Comparison of ENCODE assay signal across 24 cellular contexts in the genomic region with DNA sequence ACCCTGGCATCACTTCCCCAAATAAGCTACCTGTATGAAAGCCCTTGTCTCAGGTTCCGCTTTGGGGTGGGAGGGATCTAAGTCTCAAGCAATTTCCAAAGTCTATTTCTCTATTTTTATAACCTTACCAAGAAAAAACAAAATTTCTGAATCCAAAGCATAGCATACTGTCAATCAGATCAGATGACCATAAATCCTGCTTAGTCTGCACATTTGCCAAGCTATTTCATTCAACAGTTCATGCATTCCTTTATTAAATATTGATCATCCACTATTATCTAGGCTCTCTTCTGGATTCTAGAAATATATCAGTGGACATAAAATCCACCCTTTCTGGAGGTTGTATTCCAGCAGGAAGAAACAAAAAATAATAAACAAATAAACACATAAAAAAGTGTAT.
DNase-seq lines count a peak whose midpoint lies in the region; ATAC-seq, FAIRE-seq and TF ChIP-seq lines count a peak whose summit lies in the region.
"Had no signal": no experiment of that assay in that cellular context is flagged by ENCODE, and none has a peak within 500 bp of the region (broad histone marks: within the 10 kb centered on the region; RNA-seq: fewer than 3 reads in every experiment).

No MANE protein-coding gene starts in this region.

- no peak overlapping the region for H4K5ac ChIP-seq in IMR-90 (ENCODE audit: low read depth, low read length)

- no peak overlapping the region for H2BK15ac ChIP-seq in IMR-90 (ENCODE audit: low read depth, low read length)

- H3K4me2 ChIP-seq in HepG2 (ENCODE audit: low read depth, low read length) (no peak overlapping the region), IMR-90 (ENCODE audit: low read depth, low read length) (no peak overlapping the region), K562 (ENCODE audit: insufficient read depth, low read length) (no peak overlapping the region)
- H3K4me2 ChIP-seq: BLaER1 treated with 17β-estradiol and CSF1 and Interleukin-3, amounts not matched to agents 10 nM and 100 nM had no signal

- no peak overlapping the region for H3K56ac ChIP-seq in IMR-90 (ENCODE audit: extremely low read depth, insufficient read depth, low read length)

- no peak for TF ChIP-seq EP300 in HepG2 (IDR thresholded peaks at IDR 0.05; ENCODE audit: low read depth in 2 of 2, low read length in 2 of 2)
- no peak for TF ChIP-seq EP300 in HepG2 (CRISPR knock-in tag; IDR thresholded peaks at IDR 0.05; ENCODE audit: borderline replicate concordance)
- TF ChIP-seq EP300 in K562 (IDR thresholded peaks at IDR 0.05; ENCODE audit: low read length), result no peak

- H3K23ac ChIP-seq in IMR-90 (ENCODE audit: low read depth, low read length), result no peak overlapping the region

- H2AK9ac ChIP-seq in IMR-90 (replicated peaks; ENCODE audit: low read depth, low read length, poor library complexity), result no peak overlapping the region

- no peaks in the 10 kb centered on the region for H3K79me2 ChIP-seq in HepG2 (ENCODE audit: insufficient read depth, low read length)
- H3K79me2 ChIP-seq in K562 (ENCODE audit: control insufficient read depth, insufficient read depth, low read length), result no peaks in the 10 kb centered on the region

- no peak overlapping the region for H4K91ac ChIP-seq in IMR-90 (ENCODE audit: insufficient read depth, low read depth, low read length)

- H2AFZ ChIP-seq in HepG2 (ENCODE audit: low read length) (no peak overlapping the region), IMR-90 (replicated peaks; ENCODE audit: low read length, poor library complexity) (no peak overlapping the region), K562 (ENCODE audit: low read depth, low read length) (no peak overlapping the region)

- H2BK20ac ChIP-seq in IMR-90 (ENCODE audit: low read depth, low read length), result no peak overlapping the region

- H3K9ac ChIP-seq in HepG2 (ENCODE audit: insufficient read depth, low read depth, low read length), result no peak overlapping the region
- H3K9ac ChIP-seq in IMR-90 (ENCODE audit: low read depth, low read length), result no peak overlapping the region
- H3K9ac ChIP-seq in K562 (ENCODE audit: insufficient read depth in 1 of 2, low read depth in 2 of 2, low read length in 2 of 2), result no peak overlapping the region
- H3K9ac ChIP-seq: BLaER1 treated with 17β-estradiol and CSF1 and Interleukin-3, amounts not matched to agents 10 nM and 100 nM had no signal

- dilution Hi-C loops in IMR-90 (cut with HindIII; ENCODE audit: low sequenced_read_pairs, unreplicated experiment), result no loop called here

- CTCF ChIA-PET in HepG2 (lab: Yijun Ruan, JAX; ENCODE audit: low intra/inter-chr PET ratio, low total read pairs), result no interaction called here
- CTCF ChIA-PET in IMR-90 (lab: Yijun Ruan, JAX), result no interaction called here
- CTCF ChIA-PET in K562 (lab: Yijun Ruan, JAX; ENCODE audit: low intra/inter-chr PET ratio), result no interaction called here

- intact Hi-C loops in HepG2 (cut with micrococcal nuclease; ENCODE audit: unreplicated experiment), result loop anchor here (10.0 kb wide), 1 partner anchor 1062 kb away; no protein-coding TSS in a partner anchor
- intact Hi-C loops in right lobe of liver (cut with DNase I), result loop anchor here in 1 of 2 donors (10.0 kb wide), 1 partner anchor 342 kb away; no protein-coding TSS in a partner anchor
- intact Hi-C loops in IMR-90 (cut with micrococcal nuclease), result loop anchor here (10.0 kb wide), 1 partner anchor 1502 kb away; no protein-coding TSS in a partner anchor
- intact Hi-C loops in K562 (cut with micrococcal nuclease), result no loop called here

- POLR2A ChIA-PET in HepG2 (lab: Yijun Ruan, JAX), result no interaction called here
- POLR2A ChIA-PET in IMR-90 (lab: Charles Lee; ENCODE audit: unreplicated experiment), result no interaction called here
- POLR2A ChIA-PET in K562 (lab: Yijun Ruan, JAX), result no interaction called here

- no peaks in the 10 kb centered on the region for H3K27me3 ChIP-seq in HepG2 (ENCODE audit: control insufficient read depth in 1 of 2, insufficient read depth in 2 of 2, low read length in 2 of 2)
- no peaks in the 10 kb centered on the region for H3K27me3 ChIP-seq in right lobe of liver
- no peaks in the 10 kb centered on the region for H3K27me3 ChIP-seq in IMR-90 (ENCODE audit: control insufficient read depth, insufficient read depth, low read length)
- no peaks in the 10 kb centered on the region for H3K27me3 ChIP-seq in K562 (ENCODE audit: control insufficient read depth in 2 of 2, insufficient read depth in 2 of 2, low read length in 2 of 2)
- H3K27me3 ChIP-seq: BLaER1 treated with 17β-estradiol and CSF1 and Interleukin-3, amounts not matched to agents 10 nM and 100 nM had no signal

- TF ChIP-seq CTCF in HepG2 (CRISPR knock-in tag; IDR thresholded peaks at IDR 0.05), result no peak
- TF ChIP-seq CTCF in right lobe of liver (IDR thresholded peaks at IDR 0.05), result no peak
- no peak for TF ChIP-seq CTCF in IMR-90 (conservative IDR thresholded peaks at IDR 0.05; ENCODE audit: low read depth, low read length)
- no peak for TF ChIP-seq CTCF in K562 (IDR thresholded peaks at IDR 0.05 in 2 of 3, conservative IDR thresholded peaks at IDR 0.05 in 1 of 3; ENCODE audit: insufficient read depth in 2 of 3, low read depth in 1 of 3, low read length in 3 of 3)

- no peak overlapping the region for H2BK5ac ChIP-seq in IMR-90 (ENCODE audit: low read depth, low read length, poor library complexity, severe bottlenecking)

- H3K4me1 ChIP-seq in HepG2 (ENCODE audit: insufficient read depth, low read length) (no peaks in the 10 kb centered on the region), right lobe of liver (no peaks in the 10 kb centered on the region), IMR-90 (ENCODE audit: control insufficient read depth, insufficient read depth, low read length) (no peaks in the 10 kb centered on the region), K562 (replicated peaks in 1 of 2; ENCODE audit: control insufficient read depth in 2 of 2, insufficient read depth in 2 of 2, low read length in 2 of 2) (no peaks in the 10 kb centered on the region)
- H3K4me1 ChIP-seq: Caco-2 had no signal

- H4K20me1 ChIP-seq in HepG2 (ENCODE audit: insufficient read depth, low read length) (no peaks in the 10 kb centered on the region), IMR-90 (ENCODE audit: insufficient read depth, low read length) (no peaks in the 10 kb centered on the region), K562 (replicated peaks; ENCODE audit: control insufficient read depth, insufficient read depth, low read length) (no peaks in the 10 kb centered on the region)
- H4K20me1 ChIP-seq: BLaER1 treated with 17β-estradiol and CSF1 and Interleukin-3, amounts not matched to agents 10 nM and 100 nM had no signal

- FAIRE-seq in HepG2 (lab: Jason Lieb, UNC), result no peak
- FAIRE-seq in K562 (lab: Jason Lieb, UNC), result no peak
- FAIRE-seq: GM12878, GM12892, GM18507 had no signal

- H3K9me1 ChIP-seq in IMR-90 (ENCODE audit: insufficient read depth, low read length) (no peaks in the 10 kb centered on the region), K562 (ENCODE audit: control insufficient read depth, insufficient read depth, low read length) (no peaks in the 10 kb centered on the region)

- BruUV-seq in HepG2 (replicated peaks; lab: Mats Ljungman, UMichigan) (no TSS peak), IMR-90 (replicated peaks; lab: Mats Ljungman, UMichigan) (no TSS peak), K562 (replicated peaks; lab: Mats Ljungman, UMichigan) (no TSS peak)

- no peak overlapping the region for H3K18ac ChIP-seq in IMR-90 (ENCODE audit: low read depth, low read length)

- H2AK5ac ChIP-seq in IMR-90 (ENCODE audit: low read depth, low read length), result no peak overlapping the region

- H3K4ac ChIP-seq in IMR-90 (ENCODE audit: low read depth, low read length), result no peak overlapping the region

- no peak for ATAC-seq in HepG2
- ATAC-seq in right lobe of liver, result no peak
- no peak for ATAC-seq in IMR-90 (ENCODE audit: low read depth)
- ATAC-seq in K562, result no peak
- ATAC-seq: CD8-positive, alpha-beta T cell; GM12878 had no signal

- TF ChIP-seq RAD21 in HepG2 (CRISPR knock-in tag; IDR thresholded peaks at IDR 0.05) (no peak), IMR-90 (IDR thresholded peaks at IDR 0.05; ENCODE audit: low read length) (no peak), K562 (CRISPR knock-in tag; conservative IDR thresholded peaks at IDR 0.05 in 1 of 2, IDR thresholded peaks at IDR 0.05 in 1 of 2) (no peak)

- H4K8ac ChIP-seq in IMR-90 (ENCODE audit: low read depth in 2 of 2, low read length in 2 of 2), result no peak overlapping the region

- no peaks in the 10 kb centered on the region for H3K79me1 ChIP-seq in IMR-90 (ENCODE audit: low read depth in 1 of 2, low read length in 2 of 2)

- H3K9me3 ChIP-seq in HepG2 (ENCODE audit: low read length) (no peaks in the 10 kb centered on the region), right lobe of liver (no peaks in the 10 kb centered on the region), IMR-90 (ENCODE audit: control insufficient read depth, insufficient read depth, low read length) (no peaks in the 10 kb centered on the region; the same call in 1 of the 2 replicates), K562 (replicated peaks; ENCODE audit: control insufficient read depth, insufficient read depth, low read depth, low read length) (no peaks in the 10 kb centered on the region)
- H3K9me3 ChIP-seq: BLaER1 treated with 17β-estradiol and CSF1 and Interleukin-3, amounts not matched to agents 10 nM and 100 nM; Caco-2 had no signal

- no peak for TF ChIP-seq POLR2A in HepG2 (IDR thresholded peaks at IDR 0.05; ENCODE audit: insufficient read depth in 1 of 2, low read depth in 2 of 2, low read length in 2 of 2)
- no peak for TF ChIP-seq POLR2A in right lobe of liver (IDR thresholded peaks at IDR 0.05)
- TF ChIP-seq POLR2A in IMR-90 (IDR thresholded peaks at IDR 0.05; ENCODE audit: low read depth, low read length), result no peak
- TF ChIP-seq POLR2A in K562 (conservative IDR thresholded peaks at IDR 0.05), result no peak

- no peak overlapping the region for H2BK120ac ChIP-seq in IMR-90 (ENCODE audit: low read depth, low read length)

- H3K27ac ChIP-seq in HepG2 (ENCODE audit: extremely low read length, insufficient read depth, low read length), result no peak overlapping the region
- H3K27ac ChIP-seq in right lobe of liver, result no peak overlapping the region
- no peak overlapping the region for H3K27ac ChIP-seq in IMR-90 (ENCODE audit: insufficient read depth, low read length)
- H3K27ac ChIP-seq in K562 (ENCODE audit: extremely low read depth, low read depth, low read length), result no peak overlapping the region
- H3K27ac ChIP-seq: 22Rv1; BLaER1 treated with 17β-estradiol and CSF1 and Interleukin-3, amounts not matched to agents 10 nM and 100 nM; C4-2B had no signal

- in situ Hi-C loops in HepG2 (cut with HindIII; ENCODE audit: extremely low pct_ligation_motif_present, low pct_unique_long_range_greater_than_20kb) (no loop called here), IMR-90 (cut with MboI; ENCODE audit: low sequenced_read_pairs) (no loop called here), K562 (cut with MboI) (no loop called here)

- WGBS in HepG2 (ENCODE audit: low lambda C conversion rate), result 0% methylated on average over 1 of the region's 1 CpG
- 86% methylated on average over 1 of the region's 1 CpG for WGBS in right lobe of liver (ENCODE audit: insufficient coverage, low coverage, low lambda C conversion rate, missing lambda C conversion rate)
- WGBS in IMR-90 (ENCODE audit: extremely low coverage in 2 of 2, insufficient read length in 1 of 2), 2 experiments, result no CpG with 5 or more reads among the region's 1 CpG
- 0% methylated on average over 1 of the region's 1 CpG for WGBS in K562 (ENCODE audit: insufficient coverage, low coverage, missing lambda C conversion rate)

- no peak overlapping the region for H3K14ac ChIP-seq in IMR-90 (replicated peaks; ENCODE audit: low read depth, low read length)

- H3K36me3 ChIP-seq in HepG2 (replicated peaks in 1 of 2; ENCODE audit: control insufficient read depth in 1 of 2, insufficient read depth in 2 of 2, low read length in 2 of 2), result no peaks in the 10 kb centered on the region
- H3K36me3 ChIP-seq in right lobe of liver, result no peaks in the 10 kb centered on the region
- no peaks in the 10 kb centered on the region for H3K36me3 ChIP-seq in IMR-90 (ENCODE audit: control insufficient read depth, insufficient read depth, low read length)
- H3K36me3 ChIP-seq in K562 (ENCODE audit: control insufficient read depth, insufficient read depth, low read length), result no peaks in the 10 kb centered on the region
- H3K36me3 ChIP-seq: BLaER1 treated with 17β-estradiol and CSF1 and Interleukin-3, amounts not matched to agents 10 nM and 100 nM had no signal

- H3K4me3 ChIP-seq in HepG2 (replicated peaks in 1 of 3; ENCODE audit: insufficient read depth in 1 of 3, low read depth in 2 of 3, low read length in 3 of 3) (no peak overlapping the region), right lobe of liver (no peak overlapping the region), IMR-90 (ENCODE audit: insufficient read depth, low read depth, low read length) (no peak overlapping the region), K562 (no peak overlapping the region)
- H3K4me3 ChIP-seq: BLaER1 treated with 17β-estradiol and CSF1 and Interleukin-3, amounts not matched to agents 10 nM and 100 nM; GM12878 had no signal

- DNase-seq in HepG2 (ENCODE audit: low spot score) (no peak), right lobe of liver (no peak), IMR-90 (no peak), K562 (ENCODE audit: extremely low read depth in 1 of 4, low spot score in 3 of 4) (no peak), T-helper 9 cell (no peak), D341Med (ENCODE audit: low spot score) (no peak)
- DNase-seq: AML-193; Caco-2; Calu3; CD4-positive, alpha-beta T cell; CD8-positive, alpha-beta T cell; DMS 273 treated with DMSO at 0.1 percent for 48 hours; DMS153; DMS53; DMS79; DND-41; EL; GDM1 had no signal
